In genomic region chr12:45138609-45139008, GRCh38 we compare ENCODE assay signal across 16 cellular contexts.
DNase-seq lines count a peak whose midpoint lies in the region; ATAC-seq, FAIRE-seq and TF ChIP-seq lines count a peak whose summit lies in the region.
"Had no signal": no experiment of that assay in that cellular context is flagged by ENCODE, and none has a peak within 500 bp of the region (broad histone marks: within the 10 kb centered on the region; RNA-seq: fewer than 3 reads in every experiment).

No MANE protein-coding gene starts in this region.

- H2AFZ ChIP-seq in trophoblast cell (ENCODE audit: insufficient read depth, low read length, poor library complexity) = no peak overlapping the region

- FAIRE-seq in A549 (lab: Jason Lieb, UNC) = peak; percentile 36
- FAIRE-seq: GM18507, HepG2, HTR-8/SVneo had no signal

- H3K9me3 ChIP-seq in A549 (no peaks in the 10 kb centered on the region), trophoblast cell (ENCODE audit: insufficient read depth, low read depth, low read length) (peaks cover 2% of the 10 kb centered on the region)
- H3K9me3 ChIP-seq: BE2C had no signal

- no peak overlapping the region for H2BK5ac ChIP-seq in trophoblast cell (ENCODE audit: low read depth, low read length, poor library complexity)

- no peaks in the 10 kb centered on the region for H3K79me1 ChIP-seq in trophoblast cell (ENCODE audit: low read length)

- H4K8ac ChIP-seq in trophoblast cell (ENCODE audit: low read depth, low read length) = no peak overlapping the region

- CTCF ChIA-PET in A549 (lab: Yijun Ruan, JAX) = no interaction called here

- DNase-seq in A549 (ENCODE audit: low read depth in 1 of 2, low spot score in 1 of 2) = no peak
- peak; percentile 14 for DNase-seq in H7
- peak; percentile 15 for DNase-seq in MV-4-11 (lab: John Stamatoyannopoulos, UW)
- peak; percentile 13 for DNase-seq in iPS-NIHi11 (ENCODE audit: low spot score)
- DNase-seq in NOMO-1 (lab: John Stamatoyannopoulos, UW; ENCODE audit: unreplicated experiment in 2 of 2) = no peak
- DNase-seq in trophoblast cell = no peak
- no peak for DNase-seq in activated CD4-positive, alpha-beta T cell treated with anti-CD3 and anti-CD28 coated beads for 1 hour
- DNase-seq: BE2C, DMS 273 treated with DMSO at 0.1 percent for 48 hours, GOT3, HCEC 1CT, HFFc6 had no signal

- H3K36me3 ChIP-seq in H7 (replicated peaks; ENCODE audit: control insufficient read depth, insufficient read depth, low read length) (no peaks in the 10 kb centered on the region), trophoblast cell (ENCODE audit: control insufficient read depth in 1 of 2, insufficient read depth in 2 of 2, low read length in 2 of 2) (no peaks in the 10 kb centered on the region)
- H3K36me3 ChIP-seq: BE2C had no signal

- ATAC-seq in A549 (no peak), HG02970 (IDR thresholded peaks at IDR 0.05; ENCODE audit: low FRiP score, unreplicated experiment) (no peak)
- ATAC-seq: HepG2 had no signal

- POLR2A ChIA-PET in A549 (lab: Yijun Ruan, JAX) = no interaction called here

- no peak for TF ChIP-seq RAD21 in A549 (conservative IDR thresholded peaks at IDR 0.05 in 1 of 2, IDR thresholded peaks at IDR 0.05 in 1 of 2)

- H4K91ac ChIP-seq in trophoblast cell (ENCODE audit: low read depth, low read length) = no peak overlapping the region

- no peak overlapping the region for H3K18ac ChIP-seq in trophoblast cell (ENCODE audit: low read length)

- no peak overlapping the region for H3K4ac ChIP-seq in trophoblast cell (ENCODE audit: low read depth, low read length)

- H3K79me2 ChIP-seq in trophoblast cell (ENCODE audit: control insufficient read depth, insufficient read depth, low read length, poor library complexity) = no peaks in the 10 kb centered on the region

- no peak overlapping the region for H2BK120ac ChIP-seq in trophoblast cell (ENCODE audit: insufficient read depth, low read length, poor library complexity)

- 2% methylated on average over 2 of the region's 2 CpGs for WGBS in A549 (ENCODE audit: missing lambda C conversion rate)
- WGBS in trophoblast cell (ENCODE audit: extremely low coverage, insufficient coverage, insufficient read length) = no CpG with 5 or more reads among the region's 2 CpGs

- H2BK12ac ChIP-seq in trophoblast cell (ENCODE audit: low read length) = no peak overlapping the region

- H4K12ac ChIP-seq in trophoblast cell (ENCODE audit: low read depth, low read length) = no peak overlapping the region

- no peak overlapping the region for H2AK5ac ChIP-seq in trophoblast cell (ENCODE audit: low read length)

- no peak for TF ChIP-seq CTCF in A549 (IDR thresholded peaks at IDR 0.05)

- H3K4me2 ChIP-seq in A549 (no peak overlapping the region), trophoblast cell (ENCODE audit: low read length) (no peak overlapping the region)

- no peak for TF ChIP-seq EP300 in A549 (IDR thresholded peaks at IDR 0.05)

- H3K4me1 ChIP-seq in A549 (no peaks in the 10 kb centered on the region), trophoblast cell (ENCODE audit: control insufficient read depth in 1 of 2, insufficient read depth in 2 of 2, low read length in 2 of 2) (no peaks in the 10 kb centered on the region)
- H3K4me1 ChIP-seq: BE2C had no signal

- no peak overlapping the region for H3K14ac ChIP-seq in trophoblast cell (ENCODE audit: low read length)

- H3K27ac ChIP-seq in A549 = no peak overlapping the region
- no peak overlapping the region for H3K27ac ChIP-seq in trophoblast cell (ENCODE audit: low read depth, low read length)

- TF ChIP-seq POLR2A in A549 (IDR thresholded peaks at IDR 0.05; ENCODE audit: low read length) = no peak

- no peaks in the 10 kb centered on the region for H3K27me3 ChIP-seq in H7 (ENCODE audit: control insufficient read depth, insufficient read depth, low read length)
- H3K27me3 ChIP-seq in trophoblast cell (ENCODE audit: insufficient read depth, low read length) = no peaks in the 10 kb centered on the region
- H3K27me3 ChIP-seq: BE2C had no signal

- H3K4me3 ChIP-seq in A549 (no peak overlapping the region), H7 (ENCODE audit: insufficient read depth, low read depth, low read length) (no peak overlapping the region), trophoblast cell (ENCODE audit: low read depth, low read length) (no peak overlapping the region)

- H3K23ac ChIP-seq in trophoblast cell (ENCODE audit: low read length) = no peak overlapping the region

- no peak overlapping the region for H3K9ac ChIP-seq in trophoblast cell (ENCODE audit: low read length)

TF ChIP-seq in A549, 52 proteins besides CTCF, POLR2A, EP300 and RAD21:
- TF ChIP-seq MAZ (IDR thresholded peaks at IDR 0.05; ENCODE audit: borderline replicate concordance, low read depth, low read length) = no peak
- TF ChIP-seq GATA3 (IDR thresholded peaks at IDR 0.05; ENCODE audit: borderline replicate concordance) = no peak
- TF ChIP-seq, protein P1, sequence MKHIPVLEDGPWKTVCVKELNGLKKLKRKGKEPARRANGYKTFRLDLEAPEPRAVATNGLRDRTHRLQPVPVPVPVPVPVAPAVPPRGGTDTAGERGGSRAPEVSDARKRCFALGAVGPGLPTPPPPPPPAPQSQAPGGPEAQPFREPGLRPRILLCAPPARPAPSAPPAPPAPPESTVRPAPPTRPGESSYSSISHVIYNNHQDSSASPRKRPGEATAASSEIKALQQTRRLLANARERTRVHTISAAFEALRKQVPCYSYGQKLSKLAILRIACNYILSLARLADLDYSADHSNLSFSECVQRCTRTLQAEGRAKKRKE (CRISPR knock-in tag; IDR thresholded peaks at IDR 0.05; ENCODE audit: low read depth) = no peak
- no peak for TF ChIP-seq BHLHE40 (IDR thresholded peaks at IDR 0.05; ENCODE audit: low read depth, low read length)
- no peak for TF ChIP-seq NFE2L2 (conservative IDR thresholded peaks at IDR 0.05; ENCODE audit: low read length)
- TF ChIP-seq RCOR1 (IDR thresholded peaks at IDR 0.05; ENCODE audit: low read depth, low read length) = no peak
- no peak for TF ChIP-seq SMC3 (IDR thresholded peaks at IDR 0.05)
- TF ChIP-seq RNF2 (IDR thresholded peaks at IDR 0.05; ENCODE audit: borderline replicate concordance, low read depth) = no peak
- no peak for TF ChIP-seq HMGXB4 (CRISPR knock-in tag; IDR thresholded peaks at IDR 0.05; ENCODE audit: borderline replicate concordance)
- no peak for TF ChIP-seq BCL3 (IDR thresholded peaks at IDR 0.05)
- TF ChIP-seq EHMT2 (IDR thresholded peaks at IDR 0.05; ENCODE audit: low read depth) = no peak
- TF ChIP-seq JUNB (IDR thresholded peaks at IDR 0.05) = no peak
- no peak for TF ChIP-seq RFX5 (IDR thresholded peaks at IDR 0.05)

Comparison
In these comparisons a context has a peak if more than half of its experiments do, and no peak if none do; other contexts are left out.
1. DNase-seq: peak in H7 (single experiment), MV-4-11 (single experiment) and iPS-NIHi11 (single experiment); none in A549 (0 of 2), NOMO-1 (0 of 2), trophoblast cell (0 of 2) and activated CD4-positive, alpha-beta T cell treated with anti-CD3 and anti-CD28 coated beads for 1 hour (single experiment).